ENCODE assay signal across 16 cellular contexts in genomic region chr11:120032766-120033390, GRCh38.
DNase-seq lines count a peak whose midpoint lies in the region; ATAC-seq and TF ChIP-seq lines count a peak whose summit lies in the region.
"Had no signal": no experiment of that assay in that cellular context is flagged by ENCODE, and none has a peak within 500 bp of the region (broad histone marks: within the 10 kb centered on the region; RNA-seq: fewer than 3 reads in every experiment).

No MANE protein-coding gene starts in this region.

- peak; percentile 50 for ATAC-seq in Right ventricle myocardium inferior
- peak; percentile 53 for ATAC-seq in Right ventricle myocardium superior (ENCODE audit: poor library complexity)
- no peak for ATAC-seq in GM21381 (IDR thresholded peaks at IDR 0.05; ENCODE audit: unreplicated experiment)
- ATAC-seq: PC-3 had no signal

- H3K27me3 ChIP-seq in right atrium auricular region: no peaks in the 10 kb centered on the region
- H3K27me3 ChIP-seq in vagina: no peaks in the 10 kb centered on the region

- H3K27ac ChIP-seq in right atrium auricular region: no peak overlapping the region
- no peak overlapping the region for H3K27ac ChIP-seq in vagina
- H3K27ac ChIP-seq: BLaER1 treated with 17β-estradiol and CSF1 and Interleukin-3, amounts not matched to agents 10 nM and 100 nM; RWPE1 had no signal

- DNase-seq in Right ventricle myocardium inferior (ENCODE audit: missing footprints) (no peak), right atrium auricular region (ENCODE audit: low spot score) (no peak), Right ventricle myocardium superior (peak; percentile 57), mesenteric fat pad (ENCODE audit: low spot score) (peak; percentile 28), vagina (ENCODE audit: extremely low spot score in 2 of 2) (peak; percentile 71 to 74), G401 (ENCODE audit: low spot score) (no peak), NCI-H2029 treated with DMSO at 0.1 percent for 48 hours (lab: John Stamatoyannopoulos, UW) (no peak)
- DNase-seq: CD8-positive, alpha-beta memory T cell; DND-41; GF-D8; NCI-H1092 treated with DMSO at 0.1 percent for 48 hours; NCI-H187; PC-3 had no signal

- H3K4me3 ChIP-seq in right atrium auricular region: no peak overlapping the region
- no peak overlapping the region for H3K4me3 ChIP-seq in vagina
- H3K4me3 ChIP-seq: BLaER1 treated with 17β-estradiol and CSF1 and Interleukin-3, amounts not matched to agents 10 nM and 100 nM had no signal

- intact Hi-C loops in Right ventricle myocardium inferior (cut with DNase I): no loop called here
- intact Hi-C loops in Right ventricle myocardium superior (cut with DNase I): no loop called here
- intact Hi-C loops in vagina (cut with DNase I): no loop called here

- in situ Hi-C loops in G401 (cut with HindIII; ENCODE audit: low sequenced_read_pairs): no loop called here

- H3K9me3 ChIP-seq in right atrium auricular region (peaks cover 0 to 17% of the 10 kb centered on the region in 2 donors), vagina (no peaks in the 10 kb centered on the region)

- no peaks in the 10 kb centered on the region for H3K4me1 ChIP-seq in right atrium auricular region
- no peaks in the 10 kb centered on the region for H3K4me1 ChIP-seq in vagina

- no peak for TF ChIP-seq POLR2A in vagina (IDR thresholded peaks at IDR 0.05)

- TF ChIP-seq CTCF in right atrium auricular region (IDR thresholded peaks at IDR 0.05): no peak
- no peak for TF ChIP-seq CTCF in vagina (IDR thresholded peaks at IDR 0.05)

- H3K36me3 ChIP-seq in right atrium auricular region: no peaks in the 10 kb centered on the region
- no peaks in the 10 kb centered on the region for H3K36me3 ChIP-seq in vagina
- H3K36me3 ChIP-seq: BLaER1 treated with 17β-estradiol and CSF1 and Interleukin-3, amounts not matched to agents 10 nM and 100 nM had no signal

Comparison
In these comparisons a context has a peak if more than half of its experiments do, and no peak if none do; other contexts are left out.
1. DNase-seq: peak in Right ventricle myocardium superior (single experiment), mesenteric fat pad (single experiment) and vagina (2 of 2); none in Right ventricle myocardium inferior (single experiment), right atrium auricular region (single experiment), G401 (single experiment) and NCI-H2029 treated with DMSO at 0.1 percent for 48 hours (single experiment).